Comparison of ENCODE assay signal across 8 cellular contexts in the genomic region with DNA sequence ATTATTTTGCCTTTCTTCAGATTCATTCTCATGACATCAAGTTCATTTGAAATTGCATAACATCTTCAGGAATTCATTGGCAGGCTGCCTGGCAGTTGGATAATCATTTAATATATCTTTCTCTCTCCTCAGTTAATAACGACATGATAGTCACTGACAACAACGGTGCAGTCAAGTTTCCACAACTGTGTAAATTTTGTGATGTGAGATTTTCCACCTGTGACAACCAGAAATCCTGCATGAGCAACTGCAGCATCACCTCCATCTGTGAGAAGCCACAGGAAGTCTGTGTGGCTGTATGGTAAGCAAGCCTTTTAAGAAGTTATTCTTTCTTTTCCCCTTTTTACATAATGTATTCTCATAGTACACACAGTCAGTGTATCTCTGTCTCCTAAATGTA. TPM values are rescaled to one million over a fixed set of nuclear protein-coding genes. Genes with fewer than 3 reads are reported as not detected.
DNase-seq lines count a peak whose midpoint lies in the region; ATAC-seq and TF ChIP-seq lines count a peak whose summit lies in the region.

No MANE protein-coding gene starts in this region.

- no peak for TF ChIP-seq CTCF in gastroesophageal sphincter (IDR thresholded peaks at IDR 0.05)

- peaks cover 41 to 87% (median 65%) of the 10 kb centered on the region in 3 donors for H3K4me1 ChIP-seq in gastroesophageal sphincter

- H3K27ac ChIP-seq in gastroesophageal sphincter, result peak overlapping the region; percentile 63 to 85 (median 76)

- H3K9me3 Mint-ChIP-seq in activated CD4-positive, alpha-beta memory T cell treated with anti-CD3 and anti-CD28 coated beads, Interleukin-2, amount 10 ng/mL, durations not matched to agents 7 days and 5 days, result no peaks in the 10 kb centered on the region

- peaks cover 61% of the 10 kb centered on the region for H3K36me3 Mint-ChIP-seq in activated CD4-positive, alpha-beta memory T cell treated with anti-CD3 and anti-CD28 coated beads, Interleukin-2, amount 10 ng/mL, durations not matched to agents 7 days and 5 days (ENCODE audit: low read depth)

- peak overlapping the region; percentile 57 for H3K4me3 Mint-ChIP-seq in activated CD4-positive, alpha-beta memory T cell treated with anti-CD3 and anti-CD28 coated beads, Interleukin-2, amount 10 ng/mL, durations not matched to agents 7 days and 5 days

- peaks cover 6 to 47% of the 10 kb centered on the region in 2 donors for H3K36me3 ChIP-seq in gastroesophageal sphincter

- POLR2A ChIA-PET in activated CD4-positive, alpha-beta memory T cell treated with anti-CD3 and anti-CD28 coated beads, Interleukin-2, amount 10 ng/mL, durations not matched to agents 7 days and 5 days (lab: Charles Lee), result interaction anchor here (0.6 to 20.8 kb wide), 7 partner anchors 9 to 324 kb away, joined by 3 to 671 read pairs (median 9); a partner anchor contains a TSS

- peaks cover 96% of the 10 kb centered on the region for H3K4me1 Mint-ChIP-seq in activated CD4-positive, alpha-beta memory T cell treated with anti-CD3 and anti-CD28 coated beads, Interleukin-2, amount 10 ng/mL, durations not matched to agents 7 days and 5 days

- 0% methylated on average over 2 of the region's 2 CpGs for WGBS in gastroesophageal sphincter (ENCODE audit: low coverage in 1 of 2), 2 donors

- no peak overlapping the region for H3K4me3 ChIP-seq in gastroesophageal sphincter

- ATAC-seq in GM19438 (IDR thresholded peaks at IDR 0.05; ENCODE audit: low read depth, unreplicated experiment) (peak; percentile 54), HG03469 (IDR thresholded peaks at IDR 0.05; ENCODE audit: unreplicated experiment) (peak; percentile 52), gastroesophageal sphincter (peak; percentile 54)

- CTCF ChIA-PET in activated CD4-positive, alpha-beta memory T cell treated with anti-CD3 and anti-CD28 coated beads, Interleukin-2, amount 10 ng/mL, durations not matched to agents 7 days and 5 days (lab: Charles Lee), result interaction anchor here (1.2 to 2.5 kb wide), 5 partner anchors 14 to 40 kb away, joined by 3 to 11 read pairs (median 4); no protein-coding TSS in a partner anchor

- no peak for TF ChIP-seq POLR2A in gastroesophageal sphincter (IDR thresholded peaks at IDR 0.05)

- H3K9me3 ChIP-seq in gastroesophageal sphincter, result no peaks in the 10 kb centered on the region

- no peak for TF ChIP-seq EP300 in gastroesophageal sphincter (IDR thresholded peaks at IDR 0.05)

- DNase-seq in AML-193 (lab: John Stamatoyannopoulos, UW) (peak; percentile 73 to 75), HT-29 (ENCODE audit: low spot score) (no peak), UCSD-AML1 (lab: John Stamatoyannopoulos, UW; ENCODE audit: unreplicated experiment) (no peak)
- peak; percentile 66 for DNase-seq in activated CD4-positive, alpha-beta memory T cell treated with anti-CD3 and anti-CD28 coated beads, Interleukin-2, amount 10 ng/mL, durations not matched to agents 7 days and 5 days
- peak; percentile 30 for DNase-seq in stimulated activated CD8-positive, alpha-beta memory T cell treated with anti-CD3 and anti-CD28 coated beads, Interleukin-4, amount 100 ng/mL, for 24 hours (ENCODE audit: low read depth)

- peak overlapping the region; percentile 99 for H3K27ac Mint-ChIP-seq in activated CD4-positive, alpha-beta memory T cell treated with anti-CD3 and anti-CD28 coated beads, Interleukin-2, amount 10 ng/mL, durations not matched to agents 7 days and 5 days

- no peaks in the 10 kb centered on the region for H3K27me3 Mint-ChIP-seq in activated CD4-positive, alpha-beta memory T cell treated with anti-CD3 and anti-CD28 coated beads, Interleukin-2, amount 10 ng/mL, durations not matched to agents 7 days and 5 days

- no peaks in the 10 kb centered on the region for H3K27me3 ChIP-seq in gastroesophageal sphincter

RNA-seq across cellular contexts. Expression of a gene that starts 38.2 kb away (rescaled TPM):
- 10 to 100 TPM; 60.1 to 60.8 TPM for total RNA-seq in activated CD4-positive, alpha-beta memory T cell treated with anti-CD3 and anti-CD28 coated beads, Interleukin-2, amount 10 ng/mL, durations not matched to agents 7 days and 5 days
- total RNA-seq in gastroesophageal sphincter, result 100 to 1,000 TPM; 174 to 297 (median 231) TPM
- 42.2 and 42.9 TPM in 2 replicates for total RNA-seq in HT-29 (2014; rRNA removed; shearing (Covaris generic))

Comparison
In these comparisons a context has a peak if more than half of its experiments do, and no peak if none do; other contexts are left out.
1. DNase-seq: peak in AML-193 (2 of 2), activated CD4-positive, alpha-beta memory T cell treated with anti-CD3 and anti-CD28 coated beads, Interleukin-2, amount 10 ng/mL, durations not matched to agents 7 days and 5 days (single experiment) and stimulated activated CD8-positive, alpha-beta memory T cell treated with anti-CD3 and anti-CD28 coated beads, Interleukin-4, amount 100 ng/mL, for 24 hours (single experiment); none in HT-29 (single experiment) and UCSD-AML1 (single experiment).
2. Peak in every context shown above with its lines, with median percentiles within 50 percentile points of each other: ATAC-seq.